Comparison of ENCODE assay signal across 9 cellular contexts in genomic region chr9:131546336-131547084, GRCh38. TPM values are rescaled to one million over a fixed set of nuclear protein-coding genes. Genes with fewer than 3 reads are reported as not detected.
A peak's percentile ranks its signal among the peaks of the same experiment; 100 is the strongest.
DNase-seq lines count a peak whose midpoint lies in the region; ATAC-seq, FAIRE-seq and TF ChIP-seq lines count a peak whose summit lies in the region.
"Had no signal": no experiment of that assay in that cellular context is flagged by ENCODE, and none has a peak within 500 bp of the region (broad histone marks: within the 10 kb centered on the region; RNA-seq: fewer than 3 reads in every experiment).

No MANE protein-coding gene starts in this region.

- no peak for TF ChIP-seq POLR2A in A549 (IDR thresholded peaks at IDR 0.05; ENCODE audit: low read length)

- TF ChIP-seq RAD21 in A549 (conservative IDR thresholded peaks at IDR 0.05 in 1 of 2, IDR thresholded peaks at IDR 0.05 in 1 of 2) = no peak

- intact Hi-C loops in aorta (cut with DNase I) = no loop called here

- 17% methylated on average over 34 of the region's 49 CpGs for WGBS in A549 (ENCODE audit: missing lambda C conversion rate)
- 1% methylated on average over 42 to 49 of the region's 49 CpGs for WGBS in aorta, 2 donors

- POLR2A ChIA-PET in A549 (lab: Yijun Ruan, JAX) = interaction anchor here (0.7 kb wide), 1 partner anchor 15 kb away, joined by 3 read pairs; the partner anchor contains the start of gene UCK1

- peak in 1 of 2 experiments; percentile 92 for DNase-seq in A549 (ENCODE audit: low read depth in 1 of 2, low spot score in 1 of 2)
- peak; percentile 28 to 40 for DNase-seq in activated CD4-positive, alpha-beta T cell treated with anti-CD3 and anti-CD28 coated beads, Interleukin-2, amount 50 U/mL, for 48 hours
- peak; percentile 68 for DNase-seq in iPS-NIHi7 (ENCODE audit: extremely low spot score)
- DNase-seq in aorta = no peak
- DNase-seq in NK-92 (lab: John Stamatoyannopoulos, UW; ENCODE audit: unreplicated experiment) = no peak
- no peak for DNase-seq in caudate nucleus (lab: John Stamatoyannopoulos, UW)

- no peaks in the 10 kb centered on the region for H3K36me3 ChIP-seq in ES-I3 (ENCODE audit: insufficient read depth, low read length)
- no peaks in the 10 kb centered on the region for H3K36me3 ChIP-seq in aorta (ENCODE audit: control insufficient read depth in 1 of 2, insufficient read depth in 2 of 2, low read length in 1 of 2)

- H3K4me1 ChIP-seq in A549 (peaks cover 9% of the 10 kb centered on the region; the same call in 1 of the 3 replicates), ES-I3 (ENCODE audit: insufficient read depth, low read length) (no peaks in the 10 kb centered on the region), aorta (ENCODE audit: control insufficient read depth in 1 of 2, insufficient read depth in 2 of 2, low read length in 2 of 2) (no peaks in the 10 kb centered on the region)

- H3K27ac ChIP-seq in A549 = peak overlapping the region; percentile 55 to 88; a peak in 5 of 6 replicates
- H3K27ac ChIP-seq in aorta (ENCODE audit: low read depth in 1 of 2, low read length in 2 of 2) = no peak overlapping the region
- no peak overlapping the region for H3K27ac ChIP-seq in caudate nucleus (ENCODE audit: low read depth, low read length)

- H3K4me3 ChIP-seq in A549 (peak overlapping the region; percentile 48), aorta (ENCODE audit: low read length in 2 of 2) (no peak overlapping the region)

- H3K27me3 ChIP-seq in aorta (ENCODE audit: control insufficient read depth in 1 of 2, insufficient read depth in 2 of 2, low read length in 1 of 2) = no peaks in the 10 kb centered on the region

- H3K4me2 ChIP-seq in A549 = peak overlapping the region; percentile 77

- TF ChIP-seq EP300 in A549 (IDR thresholded peaks at IDR 0.05) = no peak

- TF ChIP-seq CTCF in A549 (IDR thresholded peaks at IDR 0.05) = no peak

- H3K9me3 ChIP-seq in A549 (peaks cover 28% of the 10 kb centered on the region), ES-I3 (ENCODE audit: control insufficient read depth, insufficient read depth, low read length) (peaks cover 12% of the 10 kb centered on the region), aorta (ENCODE audit: control insufficient read depth, low read length) (peaks cover 8% of the 10 kb centered on the region)

- ATAC-seq in A549 (peak; percentile 68 to 76), aorta (ENCODE audit: low FRiP score) (peak; percentile 36), GM19351 (IDR thresholded peaks at IDR 0.05; ENCODE audit: unreplicated experiment) (no peak)

- H3K9ac ChIP-seq in ES-I3 (ENCODE audit: low read depth, low read length) = peak overlapping the region; percentile 44; the same call in 1 of the 2 replicates

- CTCF ChIA-PET in A549 (lab: Yijun Ruan, JAX) = interaction anchor here (1.1 to 1.9 kb wide), 7 partner anchors 8 to 197 kb away, joined by 3 to 7 read pairs (median 4); no protein-coding TSS in a partner anchor

- FAIRE-seq in A549 (lab: Jason Lieb, UNC) = no peak
- FAIRE-seq: colon had no signal

TF ChIP-seq in A549, 52 proteins besides CTCF, POLR2A, EP300 and RAD21:
- TF ChIP-seq GATA3 (IDR thresholded peaks at IDR 0.05; ENCODE audit: borderline replicate concordance) (peak; percentile 84), KDM5A (IDR thresholded peaks at IDR 0.05) (no peak)

RNA-seq across cellular contexts. Expression of gene PRRT1B, which starts 1.2 kb away (rescaled TPM):
- 0.79 and 1.1 TPM in 2 replicates for polyA plus RNA-seq in A549 (2011; rRNA removed)
- polyA plus RNA-seq in A549 (2012; cell fraction: cytosol; rRNA removed) = 2.9 and 5.3 TPM in 2 replicates
- 4.7 and 5.7 TPM in 2 replicates for polyA plus RNA-seq in A549 (2012; cell fraction: nucleus; rRNA removed)
- 0.63 to 0.96 TPM (median 0.80 TPM) in 3 replicates for polyA plus RNA-seq in A549 (2017; fragmentation: RNase III; extraction: RNeasy Plus Mini Kit Qiagen cat#74134 plus additional on column Dnase treatment)
- 0.66 and 1.3 TPM in 2 replicates for polyA minus RNA-seq in A549 (2011; rRNA and poly(A)+ RNA removed)
- total RNA-seq in aorta = not detected
- polyA plus RNA-seq in aorta = not detected

RNA-seq across cellular contexts. Expression of gene UCK1, which starts 15.4 kb away (rescaled TPM):
- polyA plus RNA-seq in A549 (2011; rRNA removed) (18.0 and 19.7 TPM in 2 replicates), A549 (2017; fragmentation: RNase III; extraction: RNeasy Plus Mini Kit Qiagen cat#74134 plus additional on column Dnase treatment) (24.6 to 26.5 TPM (median 24.6 TPM) in 3 replicates), aorta (10 to 100 TPM; 35.7 to 45.7 TPM)
- 24.8 and 26.0 TPM in 2 replicates for polyA plus RNA-seq in A549 (2012; cell fraction: cytosol; rRNA removed)
- polyA plus RNA-seq in A549 (2012; cell fraction: nucleus; rRNA removed) = 31.3 and 34.6 TPM in 2 replicates
- polyA minus RNA-seq in A549 (2011; rRNA and poly(A)+ RNA removed) = 12.6 and 14.3 TPM in 2 replicates
- 10 to 100 TPM; 24.5 to 28.3 TPM for total RNA-seq in aorta

RNA-seq across cellular contexts. Expression of gene POMT1, which starts 43.8 kb away (rescaled TPM):
- polyA plus RNA-seq in A549 (2011; rRNA removed) (16.5 and 19.2 TPM in 2 replicates), A549 (2017; fragmentation: RNase III; extraction: RNeasy Plus Mini Kit Qiagen cat#74134 plus additional on column Dnase treatment) (17.7 to 19.9 TPM (median 18.4 TPM) in 3 replicates), aorta (10 to 100 TPM; 10.0 to 97.0 TPM)
- polyA plus RNA-seq in A549 (2012; cell fraction: cytosol; rRNA removed) = 18.1 and 20.0 TPM in 2 replicates
- 110 and 115 TPM in 2 replicates for polyA plus RNA-seq in A549 (2012; cell fraction: nucleus; rRNA removed)
- polyA minus RNA-seq in A549 (2011; rRNA and poly(A)+ RNA removed) = 13.8 and 14.7 TPM in 2 replicates
- 10 to 100 TPM; 22.0 to 33.1 TPM for total RNA-seq in aorta

Comparison
In these comparisons a context has a peak if more than half of its experiments do, and no peak if none do; other contexts are left out.
1. DNase-seq: peak in activated CD4-positive, alpha-beta T cell treated with anti-CD3 and anti-CD28 coated beads, Interleukin-2, amount 50 U/mL, for 48 hours (2 of 2) and iPS-NIHi7 (single experiment); none in aorta (0 of 2), NK-92 (single experiment) and caudate nucleus (0 of 61).
2. H3K27ac ChIP-seq: peak in A549 (2 of 2); none in aorta (0 of 2) and caudate nucleus (single experiment).